In genomic region chr9:128323192-128323730, GRCh38 we compare ENCODE assay signal across 1 cellular context.
TF ChIP-seq lines count a peak whose summit lies in the region.

No MANE protein-coding gene starts in this region.

TF ChIP-seq in GM23338, 12 proteins besides CTCF, POLR2A, EP300 and RAD21 (continued from another document):
- TF ChIP-seq, protein P1, sequence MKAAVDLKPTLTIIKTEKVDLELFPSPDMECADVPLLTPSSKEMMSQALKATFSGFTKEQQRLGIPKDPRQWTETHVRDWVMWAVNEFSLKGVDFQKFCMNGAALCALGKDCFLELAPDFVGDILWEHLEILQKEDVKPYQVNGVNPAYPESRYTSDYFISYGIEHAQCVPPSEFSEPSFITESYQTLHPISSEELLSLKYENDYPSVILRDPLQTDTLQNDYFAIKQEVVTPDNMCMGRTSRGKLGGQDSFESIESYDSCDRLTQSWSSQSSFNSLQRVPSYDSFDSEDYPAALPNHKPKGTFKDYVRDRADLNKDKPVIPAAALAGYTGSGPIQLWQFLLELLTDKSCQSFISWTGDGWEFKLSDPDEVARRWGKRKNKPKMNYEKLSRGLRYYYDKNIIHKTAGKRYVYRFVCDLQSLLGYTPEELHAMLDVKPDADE (IDR thresholded peaks at IDR 0.05), result no peak
- no peak for TF ChIP-seq POLR2AphosphoS5 (IDR thresholded peaks at IDR 0.05; ENCODE audit: low read depth)
- TF ChIP-seq EZH2 (IDR thresholded peaks at IDR 0.05; ENCODE audit: low read depth, unreplicated experiment), result no peak
- TF ChIP-seq ZNF331 (CRISPR knock-in tag; IDR thresholded peaks at IDR 0.05; ENCODE audit: low read depth), result no peak
- TF ChIP-seq REST (IDR thresholded peaks at IDR 0.05; ENCODE audit: unreplicated experiment), result no peak
- no peak for TF ChIP-seq STAT1 (IDR thresholded peaks at IDR 0.05; ENCODE audit: unreplicated experiment)
- TF ChIP-seq NANOG (IDR thresholded peaks at IDR 0.05; ENCODE audit: borderline replicate concordance), result no peak
